In the genomic region with DNA sequence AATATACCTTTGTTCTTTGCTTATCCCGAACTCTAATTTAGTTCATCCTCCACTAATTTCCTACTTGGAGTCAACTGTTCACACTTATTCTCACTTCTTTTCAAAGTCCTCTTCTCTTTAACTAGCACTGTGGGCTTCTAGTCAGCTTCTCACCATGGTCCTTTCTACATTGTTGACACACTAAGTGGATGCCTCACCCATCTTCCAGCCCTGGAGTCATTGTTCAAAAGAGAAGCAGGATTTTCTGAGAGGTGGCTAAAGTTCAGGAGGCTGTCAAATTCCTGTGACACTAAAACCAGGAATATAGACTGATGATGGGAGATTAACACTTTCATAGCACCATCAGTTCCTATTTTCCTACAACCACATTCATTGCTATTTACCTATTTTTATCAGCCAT, we compare ENCODE assay signal across 23 cellular contexts.
DNase-seq lines count a peak whose midpoint lies in the region; ATAC-seq and TF ChIP-seq lines count a peak whose summit lies in the region.
"Had no signal": no experiment of that assay in that cellular context is flagged by ENCODE, and none has a peak within 500 bp of the region (broad histone marks: within the 10 kb centered on the region; RNA-seq: fewer than 3 reads in every experiment).

No MANE protein-coding gene starts in this region.

- H4K20me1 ChIP-seq in HCT116 (ENCODE audit: insufficient read depth) = no peaks in the 10 kb centered on the region
- H4K20me1 ChIP-seq: BLaER1 treated with 17β-estradiol and CSF1 and Interleukin-3, amounts not matched to agents 10 nM and 100 nM had no signal

- no peak for DNase-seq in activated naive CD4-positive, alpha-beta T cell treated with anti-CD3 and anti-CD28 coated beads for 36 hours
- no peak for DNase-seq in HCT116 (ENCODE audit: low read depth, low spot score)
- no peak for DNase-seq in foreskin keratinocyte
- no peak for DNase-seq in caudate nucleus (lab: John Stamatoyannopoulos, UW)
- DNase-seq in NCI-H2196 treated with DMSO at 0.1 percent for 48 hours (lab: John Stamatoyannopoulos, UW; ENCODE audit: unreplicated experiment) = no peak
- DNase-seq: CD4-positive, alpha-beta memory T cell; DMS153; HFFc6; NCI-H1092 treated with DMSO at 0.1 percent for 48 hours; NCI-H146; NCI-H2029; NCI-H345; NCI-H524; NCI-H774; NK-92 treated with Interleukin-12 subunit alpha and Interleukin-12 subunit beta, amount 100 ng/mL, for 24 hours; Peyer's patch had no signal

- BruUV-seq in HCT116 (replicated peaks; lab: Mats Ljungman, UMichigan) = no TSS peak

- ATAC-seq in HCT116 = no peak
- no peak for ATAC-seq in foreskin keratinocyte
- no peak for ATAC-seq in HG03442 (IDR thresholded peaks at IDR 0.05; ENCODE audit: unreplicated experiment)
- ATAC-seq: Right ventricle myocardium inferior had no signal

- H3K9me3 ChIP-seq in HCT116 (ENCODE audit: control insufficient read depth in 1 of 2, insufficient read depth in 1 of 2, low read depth in 1 of 2, low read length in 2 of 2) = no peaks in the 10 kb centered on the region
- H3K9me3 ChIP-seq: Peyer's patch, SJSA1 had no signal

- TF ChIP-seq CTCF in HCT116 (IDR thresholded peaks at IDR 0.05 in 2 of 3, conservative IDR thresholded peaks at IDR 0.05 in 1 of 3; ENCODE audit: borderline replicate concordance in 1 of 3, insufficient read depth in 1 of 3, low read depth in 2 of 3, low read length in 2 of 3) = no peak
- no peak for TF ChIP-seq CTCF in foreskin keratinocyte (conservative IDR thresholded peaks at IDR 0.05)

- CTCF ChIA-PET in activated naive CD4-positive, alpha-beta T cell treated with anti-CD3 and anti-CD28 coated beads for 36 hours (lab: Charles Lee) = interaction anchor here (0.6 to 2.0 kb wide), 4 partner anchors 97 to 447 kb away, joined by 3 to 5 read pairs (median 4); no protein-coding TSS in a partner anchor
- CTCF ChIA-PET in HCT116 (lab: Charles Lee) = no interaction called here

- intact Hi-C loops in activated naive CD4-positive, alpha-beta T cell treated with anti-CD3 and anti-CD28 coated beads for 36 hours (cut with micrococcal nuclease) = loop anchor here (5.0 to 10.0 kb wide), 2 partner anchors 290 to 513 kb away; no protein-coding TSS in a partner anchor
- intact Hi-C loops in HCT116 (cut with micrococcal nuclease) = no loop called here

- H3K4me2 ChIP-seq in HCT116 (ENCODE audit: low read length) = peak overlapping the region; percentile 57
- H3K4me2 ChIP-seq: KMS-11 had no signal

- H3K4me1 ChIP-seq in HCT116 (ENCODE audit: control insufficient read depth in 1 of 2, insufficient read depth in 2 of 2, low read length in 2 of 2) (peaks cover 41 to 73% of the 10 kb centered on the region in 2 experiments), foreskin keratinocyte (peaks cover 18% of the 10 kb centered on the region)
- H3K4me1 ChIP-seq: Peyer's patch had no signal

- no peaks in the 10 kb centered on the region for H3K27me3 Mint-ChIP-seq in activated naive CD4-positive, alpha-beta T cell treated with anti-CD3 and anti-CD28 coated beads, Interleukin-2, amount 50 U/mL, for 24 hours
- peaks cover 19% of the 10 kb centered on the region for H3K27me3 Mint-ChIP-seq in activated naive CD4-positive, alpha-beta T cell treated with anti-CD3 and anti-CD28 coated beads for 36 hours (ENCODE audit: low read depth)
- no peaks in the 10 kb centered on the region for H3K27me3 Mint-ChIP-seq in activated naive CD8-positive, alpha-beta T cell
- H3K27me3 Mint-ChIP-seq: CD4-positive, alpha-beta memory T cell had no signal

- H3K9me2 ChIP-seq in HCT116 (ENCODE audit: insufficient read depth) = no peaks in the 10 kb centered on the region

- H3K4me3 ChIP-seq in HCT116 (replicated peaks in 1 of 2; ENCODE audit: low read depth in 1 of 2, low read length in 2 of 2) = no peak overlapping the region
- H3K4me3 ChIP-seq: BLaER1 treated with 17β-estradiol and CSF1 and Interleukin-3, amounts not matched to agents 10 nM and 100 nM; Peyer's patch; SJSA1 had no signal

- H3K36me3 Mint-ChIP-seq in activated naive CD4-positive, alpha-beta T cell treated with anti-CD3 and anti-CD28 coated beads, Interleukin-2, amount 50 U/mL, for 24 hours = no peaks in the 10 kb centered on the region
- no peaks in the 10 kb centered on the region for H3K36me3 Mint-ChIP-seq in activated naive CD4-positive, alpha-beta T cell treated with anti-CD3 and anti-CD28 coated beads for 36 hours (ENCODE audit: low read depth)
- H3K36me3 Mint-ChIP-seq in activated naive CD8-positive, alpha-beta T cell = no peaks in the 10 kb centered on the region
- H3K36me3 Mint-ChIP-seq: CD4-positive, alpha-beta memory T cell had no signal

- H3K27me3 ChIP-seq in HCT116 (ENCODE audit: insufficient read depth, low read length) = no peaks in the 10 kb centered on the region
- H3K27me3 ChIP-seq in foreskin keratinocyte = no peaks in the 10 kb centered on the region
- H3K27me3 ChIP-seq: Peyer's patch, SJSA1 had no signal

- POLR2A ChIA-PET in HCT116 (lab: Charles Lee) = interaction anchor here (0.7 to 1.2 kb wide), 2 partner anchors 37 to 55 kb away, joined by 3 to 5 read pairs; no protein-coding TSS in a partner anchor

- H3K4me1 Mint-ChIP-seq in activated naive CD4-positive, alpha-beta T cell treated with anti-CD3 and anti-CD28 coated beads, Interleukin-2, amount 50 U/mL, for 24 hours = peaks cover 17% of the 10 kb centered on the region
- peaks cover 18% of the 10 kb centered on the region for H3K4me1 Mint-ChIP-seq in activated naive CD4-positive, alpha-beta T cell treated with anti-CD3 and anti-CD28 coated beads for 36 hours (ENCODE audit: low read depth)
- H3K4me1 Mint-ChIP-seq in activated naive CD8-positive, alpha-beta T cell (ENCODE audit: low read depth) = peaks cover 29% of the 10 kb centered on the region

- H3K27ac Mint-ChIP-seq in activated naive CD4-positive, alpha-beta T cell treated with anti-CD3 and anti-CD28 coated beads, Interleukin-2, amount 50 U/mL, for 24 hours = peak overlapping the region; percentile 78
- H3K27ac Mint-ChIP-seq in activated naive CD4-positive, alpha-beta T cell treated with anti-CD3 and anti-CD28 coated beads for 36 hours = no peak overlapping the region
- H3K27ac Mint-ChIP-seq in activated naive CD8-positive, alpha-beta T cell = peak overlapping the region; percentile 24

- peak overlapping the region; percentile 95 for H3K27ac ChIP-seq in HCT116 (ENCODE audit: low read depth, low read length)
- peak overlapping the region; percentile 86 for H3K27ac ChIP-seq in foreskin keratinocyte
- H3K27ac ChIP-seq in caudate nucleus (ENCODE audit: low read depth, low read length) = no peak overlapping the region
- H3K27ac ChIP-seq: BLaER1 treated with 17β-estradiol and CSF1 and Interleukin-3, amounts not matched to agents 10 nM and 100 nM; KMS-11; Peyer's patch; SJSA1 had no signal

- RAD21 ChIA-PET in HCT116 (lab: Charles Lee; ENCODE audit: low non-redundant PET in 1 of 2, low total read pairs in 2 of 2, uncharacterized antibody in 2 of 2, unreplicated experiment in 2 of 2) = no interaction called here

- H3K4me3 Mint-ChIP-seq in activated naive CD4-positive, alpha-beta T cell treated with anti-CD3 and anti-CD28 coated beads, Interleukin-2, amount 50 U/mL, for 24 hours = no peak overlapping the region
- no peak overlapping the region for H3K4me3 Mint-ChIP-seq in activated naive CD4-positive, alpha-beta T cell treated with anti-CD3 and anti-CD28 coated beads for 36 hours
- H3K4me3 Mint-ChIP-seq in activated naive CD8-positive, alpha-beta T cell = no peak overlapping the region
- H3K4me3 Mint-ChIP-seq: CD4-positive, alpha-beta memory T cell; HFFc6 had no signal

- no peaks in the 10 kb centered on the region for H3K9me3 Mint-ChIP-seq in activated naive CD4-positive, alpha-beta T cell treated with anti-CD3 and anti-CD28 coated beads, Interleukin-2, amount 50 U/mL, for 24 hours
- no peaks in the 10 kb centered on the region for H3K9me3 Mint-ChIP-seq in activated naive CD4-positive, alpha-beta T cell treated with anti-CD3 and anti-CD28 coated beads for 36 hours
- peaks cover 5% of the 10 kb centered on the region for H3K9me3 Mint-ChIP-seq in activated naive CD8-positive, alpha-beta T cell (ENCODE audit: low read depth)
- H3K9me3 Mint-ChIP-seq: HFFc6 had no signal

- H3K79me2 ChIP-seq in HCT116 (ENCODE audit: insufficient read depth, low read length) = no peaks in the 10 kb centered on the region

- no peak for TF ChIP-seq RAD21 in HCT116 (IDR thresholded peaks at IDR 0.05; ENCODE audit: low read depth)

- H3K36me3 ChIP-seq in HCT116 (ENCODE audit: control insufficient read depth in 1 of 2, insufficient read depth in 2 of 2, low read length in 2 of 2) = no peaks in the 10 kb centered on the region
- H3K36me3 ChIP-seq: BLaER1 treated with 17β-estradiol and CSF1 and Interleukin-3, amounts not matched to agents 10 nM and 100 nM; Peyer's patch; SJSA1 had no signal

- H3K9ac ChIP-seq in HCT116 (ENCODE audit: low read length) = peak overlapping the region; percentile 52
- H3K9ac ChIP-seq: BLaER1 treated with 17β-estradiol and CSF1 and Interleukin-3, amounts not matched to agents 10 nM and 100 nM; KMS-11 had no signal

- TF ChIP-seq POLR2A in HCT116 (IDR thresholded peaks at IDR 0.05; ENCODE audit: borderline replicate concordance, extremely low read depth, insufficient read depth, insufficient read length) = no peak

- H2AFZ ChIP-seq in HCT116 (ENCODE audit: low read depth, low read length, poor library complexity, severe bottlenecking) = no peak overlapping the region

TF ChIP-seq in HCT116, 20 proteins besides CTCF, POLR2A, EP300 and RAD21:
- TF ChIP-seq CBX3 (IDR thresholded peaks at IDR 0.05; ENCODE audit: low read depth) (no peak), EZH2 (IDR thresholded peaks at IDR 0.05) (no peak), EGR1 (IDR thresholded peaks at IDR 0.05; ENCODE audit: low read depth) (no peak), TCF7L2 (IDR thresholded peaks at IDR 0.05; ENCODE audit: borderline replicate concordance, extremely low read depth, insufficient read depth, insufficient read length) (no peak)
